25 cellular contexts compared by ENCODE assay signal in genomic region chr9:106716820-106717219, GRCh38.
"Had no signal": no experiment of that assay in that cellular context is flagged by ENCODE, and none has a peak within 500 bp of the region (broad histone marks: within the 10 kb centered on the region; RNA-seq: fewer than 3 reads in every experiment).

No MANE protein-coding gene starts in this region.

- H3K27ac ChIP-seq: esophagus squamous epithelium, left ventricle myocardium inferior, prostate gland, right atrium auricular region, skin epidermis, stomach, suprapubic skin, transverse colon, WERI-Rb-1 had no signal

- H3K4me3 ChIP-seq: esophagus squamous epithelium, left ventricle myocardium inferior, prostate gland, right atrium auricular region, skin epidermis, stomach, suprapubic skin, transverse colon had no signal

- DNase-seq: activated CD4-positive, alpha-beta T cell treated with anti-CD3 and anti-CD28 coated beads, Interleukin-2, amount 10 ng/mL, durations not matched to agents 7 days and 5 days; activated CD4-positive, CD25-positive, alpha-beta regulatory T cell treated with anti-CD3 and anti-CD28 coated beads, Interleukin-2, amount 50 U/mL, for 72 hours; activated CD8-positive, alpha-beta memory T cell treated with anti-CD3 and anti-CD28 coated beads, Interleukin-2, amount 10 ng/mL, durations not matched to agents 7 days and 5 days; activated CD8-positive, alpha-beta T cell treated with anti-CD3 and anti-CD28 coated beads for 36 hours; activated gamma-delta T cell treated with Interleukin-2 at 50 U/mL for 16 hours; activated T-cell treated with anti-CD3 and anti-CD28 coated beads for 4 hours; aorta; caudate nucleus; dermis blood vessel endothelial cell; esophagus squamous epithelium; left ventricle myocardium inferior; natural killer cell; stimulated activated CD4-positive, alpha-beta T cell treated with anti-CD3 and anti-CD28 coated beads, Interleukin-15, amount 100 ng/mL, for 24 hours; stomach; T-helper 1 cell; transverse colon; WERI-Rb-1 had no signal

- H3K27me3 ChIP-seq: esophagus squamous epithelium, right atrium auricular region, stomach, suprapubic skin, transverse colon had no signal

- H3K4me1 ChIP-seq: prostate gland had no signal

- H3K36me3 ChIP-seq: esophagus squamous epithelium, left ventricle myocardium inferior, prostate gland, right atrium auricular region, stomach, suprapubic skin, transverse colon, WERI-Rb-1 had no signal

- H3K9me3 ChIP-seq: esophagus squamous epithelium, left ventricle myocardium inferior, prostate gland, right atrium auricular region, stomach, suprapubic skin, transverse colon had no signal

- ATAC-seq: activated CD8-positive, alpha-beta memory T cell treated with anti-CD3 and anti-CD28 coated beads, Interleukin-2, amount 10 ng/mL, durations not matched to agents 7 days and 5 days; activated CD8-positive, alpha-beta T cell treated with anti-CD3 and anti-CD28 coated beads for 36 hours; activated naive CD4-positive, alpha-beta T cell treated with anti-CD3 and anti-CD28 coated beads, Interleukin-2, amount 50 U/mL, for 72 hours; natural killer cell; stimulated activated memory B cell treated with anti-CD40 and anti-IgM and Interleukin-4, amounts not matched to agents 10 μg/mL and 1 μg/mL and 100 μg/mL, for 72 hours had no signal

- FAIRE-seq: TTC549, urothelium cell line had no signal
